Comparison of ENCODE assay signal across 26 cellular contexts in genomic region chr7:152636436-152636835, GRCh38.
"Had no signal": no experiment of that assay in that cellular context is flagged by ENCODE, and none has a peak within 500 bp of the region (broad histone marks: within the 10 kb centered on the region; RNA-seq: fewer than 3 reads in every experiment).

No MANE protein-coding gene starts in this region.

- H3K4me3 ChIP-seq: ascending aorta, body of pancreas, MG63, Peyer's patch had no signal

- DNase-seq: activated CD4-positive, alpha-beta memory T cell treated with anti-CD3 and anti-CD28 coated beads for 36 hours; activated CD4-positive, alpha-beta T cell treated with anti-CD3 and anti-CD28 coated beads, Interleukin-2, amount 10 ng/mL, durations not matched to agents 7 days and 5 days; activated CD4-positive, CD25-positive, alpha-beta regulatory T cell; activated CD8-positive, alpha-beta memory T cell treated with anti-CD3 and anti-CD28 coated beads for 24 hours; activated effector memory CD4-positive, alpha-beta T cell treated with anti-CD3 and anti-CD28 coated beads, Interleukin-2, amount 50 U/mL, for 16 hours; activated naive CD4-positive, alpha-beta T cell treated with Interleukin-2 at 50 U/mL for 16 hours; activated naive CD8-positive, alpha-beta T cell treated with anti-CD3 and anti-CD28 coated beads, Interleukin-2, amount 50 U/mL, for 24 hours; activated T-cell treated with anti-CD3 and anti-CD28 coated beads, Interleukin-2, amount 50 U/mL, for 4 hours; amniotic stem cell; body of pancreas; MG63; NCI-H1048; NCI-H146; NCI-H1930; NCI-H2171; NCI-H2227 treated with DMSO at 0.1 percent for 48 hours; NCI-H446 treated with DMSO at 0.1 percent for 48 hours; NCI-H524 treated with DMSO at 0.1 percent for 48 hours; NCI-H748 treated with DMSO at 0.1 percent for 48 hours; Peyer's patch; SHP77; T-helper 17 cell; T-helper 9 cell had no signal

- FAIRE-seq: bronchial epithelial cell, TTC549 had no signal
